Comparison of ENCODE assay signal across 24 cellular contexts in genomic region chr12:114141916-114142564, GRCh38.
"Had no signal": no experiment of that assay in that cellular context is flagged by ENCODE, and none has a peak within 500 bp of the region (broad histone marks: within the 10 kb centered on the region; RNA-seq: fewer than 3 reads in every experiment).

No MANE protein-coding gene starts in this region.

- H3K4me3 ChIP-seq: colonic mucosa, heart left ventricle, left ventricle myocardium inferior, lower lobe of right lung, pancreas, suprapubic skin, thyroid gland had no signal

- H3K27me3 ChIP-seq: pancreas, thyroid gland had no signal

- H3K4me1 ChIP-seq: colonic mucosa, heart left ventricle, left ventricle myocardium inferior, lower lobe of right lung, pancreas, suprapubic skin, thyroid gland had no signal

- H3K4me1 Mint-ChIP-seq: memory B cell; naive B cell; stimulated activated effector memory CD8-positive, alpha-beta T cell treated with anti-CD3 and anti-CD28 coated beads, Interleukin-12 subunit alpha, Interleukin-12 subunit beta, amount 100 ng/mL, for 72 hours had no signal

- DNase-seq: colonic mucosa; dermis blood vessel endothelial cell; foreskin melanocyte; heart left ventricle; hypothalamus; kidney; left cardiac atrium; left ventricle myocardium inferior; lower lobe of right lung; midbrain; naive B cell; occipital lobe; pancreas; right cardiac atrium; stimulated activated CD4-positive, alpha-beta T cell treated with anti-CD3 and anti-CD28 coated beads, Interleukin-4, amount 100 ng/mL, for 1 hour; stimulated activated CD8-positive, alpha-beta memory T cell treated with anti-CD3 and anti-CD28 coated beads, Interleukin-4, amount 100 ng/mL, for 48 hours; stimulated activated naive CD8-positive, alpha-beta T cell treated with anti-CD3 and anti-CD28 coated beads, Interleukin-15, Interleukin-2, amounts not matched to agents 100 U/mL and 50 U/mL, for 24 hours; thyroid gland had no signal

- H3K27ac Mint-ChIP-seq: memory B cell; naive B cell; nephron; progenitor cell of endocrine pancreas; stimulated activated effector memory CD8-positive, alpha-beta T cell treated with anti-CD3 and anti-CD28 coated beads, Interleukin-12 subunit alpha, Interleukin-12 subunit beta, amount 100 ng/mL, for 72 hours; type B pancreatic cell had no signal

- H3K4me3 Mint-ChIP-seq: memory B cell; naive B cell; nephron; stimulated activated effector memory CD8-positive, alpha-beta T cell treated with anti-CD3 and anti-CD28 coated beads, Interleukin-12 subunit alpha, Interleukin-12 subunit beta, amount 100 ng/mL, for 72 hours; type B pancreatic cell had no signal

- H3K27ac ChIP-seq: colonic mucosa, heart left ventricle, left ventricle myocardium inferior, lower lobe of right lung, pancreas, suprapubic skin, thyroid gland had no signal

- H3K9me3 Mint-ChIP-seq: memory B cell; nephron; stimulated activated effector memory CD8-positive, alpha-beta T cell treated with anti-CD3 and anti-CD28 coated beads, Interleukin-12 subunit alpha, Interleukin-12 subunit beta, amount 100 ng/mL, for 72 hours; type B pancreatic cell had no signal

- ATAC-seq: heart left ventricle; left cardiac atrium; lower lobe of right lung; pancreas; right cardiac atrium; stimulated activated effector memory CD8-positive, alpha-beta T cell treated with anti-CD3 and anti-CD28 coated beads, Interleukin-12 subunit alpha, Interleukin-12 subunit beta, amount 100 ng/mL, for 72 hours; stimulated activated naive CD8-positive, alpha-beta T cell treated with anti-CD3 and anti-CD28 coated beads, Interleukin-15, Interleukin-2, amounts not matched to agents 100 U/mL and 50 U/mL, for 24 hours had no signal

- H3K36me3 ChIP-seq: colonic mucosa, heart left ventricle, left ventricle myocardium inferior, lower lobe of right lung, pancreas, suprapubic skin, thyroid gland had no signal

- H3K9me3 ChIP-seq: colonic mucosa, heart left ventricle, left ventricle myocardium inferior, lower lobe of right lung, pancreas, suprapubic skin, thyroid gland had no signal

- H3K36me3 Mint-ChIP-seq: memory B cell; naive B cell; stimulated activated effector memory CD8-positive, alpha-beta T cell treated with anti-CD3 and anti-CD28 coated beads, Interleukin-12 subunit alpha, Interleukin-12 subunit beta, amount 100 ng/mL, for 72 hours; type B pancreatic cell had no signal
